In the genomic region with DNA sequence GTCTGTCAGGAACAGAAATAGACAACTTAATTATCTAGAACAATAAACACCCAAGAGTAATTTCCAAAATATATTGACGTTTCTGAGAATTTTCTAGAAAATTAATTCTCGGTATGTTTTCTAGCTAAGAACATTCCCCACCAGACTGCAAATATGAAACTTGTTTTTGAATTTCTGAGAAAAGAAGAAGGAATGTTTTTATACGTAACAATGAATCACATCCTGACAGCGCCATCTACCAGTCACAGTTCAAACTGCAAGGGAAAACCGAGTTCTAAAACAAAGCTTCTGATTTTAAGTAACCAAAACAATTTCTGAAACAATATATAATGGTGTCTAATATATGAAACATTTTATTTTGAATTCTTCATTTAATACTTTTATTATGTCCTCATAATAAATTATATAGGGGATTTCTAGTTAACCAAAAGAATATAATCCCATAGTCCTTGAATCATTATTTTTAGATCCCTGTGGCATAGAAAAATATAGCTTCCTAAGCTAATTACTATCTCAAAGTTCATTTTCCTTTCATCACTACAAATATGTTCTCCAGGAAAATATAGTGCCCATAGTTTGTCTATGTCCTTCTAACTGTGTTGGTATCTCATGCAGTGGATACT, we compare ENCODE assay signal across 8 cellular contexts. TPM values are rescaled to one million over a fixed set of nuclear protein-coding genes. Genes with fewer than 3 reads are reported as not detected.
DNase-seq lines count a peak whose midpoint lies in the region; ATAC-seq, FAIRE-seq and TF ChIP-seq lines count a peak whose summit lies in the region.

No MANE protein-coding gene starts in this region.

- TF ChIP-seq POLR2A in esophagus squamous epithelium (IDR thresholded peaks at IDR 0.05): no peak

- ATAC-seq in psoas muscle: no peak
- no peak for ATAC-seq in HG02970 (IDR thresholded peaks at IDR 0.05; ENCODE audit: low FRiP score, unreplicated experiment)
- ATAC-seq in HG03095 (IDR thresholded peaks at IDR 0.05; ENCODE audit: unreplicated experiment): no peak

- H3K36me3 ChIP-seq in esophagus squamous epithelium (no peaks in the 10 kb centered on the region), psoas muscle (ENCODE audit: insufficient read depth in 1 of 2, low read depth in 1 of 2) (no peaks in the 10 kb centered on the region)

- H3K27ac ChIP-seq in esophagus squamous epithelium (no peak overlapping the region), psoas muscle (no peak overlapping the region)

- TF ChIP-seq CTCF in esophagus squamous epithelium (IDR thresholded peaks at IDR 0.05) (peak in 4 of 6 experiments; percentile 39 to 57 (median 50)), psoas muscle (IDR thresholded peaks at IDR 0.05) (peak; percentile 51)

- H3K4me1 ChIP-seq in esophagus squamous epithelium (no peaks in the 10 kb centered on the region), psoas muscle (no peaks in the 10 kb centered on the region)

- FAIRE-seq in RCC 7860 (lab: Jason Lieb, UNC): peak; percentile 91

- peak; percentile 64 for DNase-seq in DMS53 (lab: John Stamatoyannopoulos, UW)
- peak; percentile 38 for DNase-seq in HS-5 (ENCODE audit: low read depth)
- DNase-seq in RCC 7860 (ENCODE audit: low spot score): peak; percentile 33
- DNase-seq in esophagus squamous epithelium (lab: John Stamatoyannopoulos, UW): no peak
- no peak for DNase-seq in psoas muscle
- DNase-seq in 8988T: no peak

- H3K27me3 ChIP-seq in esophagus squamous epithelium (no peaks in the 10 kb centered on the region), psoas muscle (ENCODE audit: insufficient read depth in 3 of 3, low read length in 2 of 3) (no peaks in the 10 kb centered on the region)

- no peak overlapping the region for H3K4me3 ChIP-seq in esophagus squamous epithelium
- H3K4me3 ChIP-seq in psoas muscle: no peak overlapping the region

- WGBS in esophagus squamous epithelium, 2 donors: 44% methylated on average over 5 of the region's 5 CpGs
- 58 to 64% (median 58%) methylated on average over 5 of the region's 5 CpGs for WGBS in psoas muscle, 3 donors

- intact Hi-C loops in esophagus squamous epithelium (cut with DNase I): no loop called here
- intact Hi-C loops in psoas muscle (cut with DNase I): no loop called here

- H3K9me3 ChIP-seq in esophagus squamous epithelium: no peaks in the 10 kb centered on the region
- no peaks in the 10 kb centered on the region for H3K9me3 ChIP-seq in psoas muscle

RNA-seq across cellular contexts. Expression of a gene that starts 34.5 kb away (rescaled TPM):
- 1 to 10 TPM in 3 of 4 donors, under 1 TPM in 1; 0.19 to 3.2 (median 2.0) TPM for total RNA-seq in esophagus squamous epithelium
- total RNA-seq in psoas muscle: 1 to 10 TPM; 3.8 to 6.9 (median 5.3) TPM
- polyA plus RNA-seq in psoas muscle: 1 to 10 TPM; 3.1 to 4.0 (median 3.7) TPM

Comparison
In these comparisons a context has a peak if more than half of its experiments do, and no peak if none do; other contexts are left out.
1. DNase-seq: peak in DMS53 (single experiment), HS-5 (single experiment) and RCC 7860 (single experiment); none in esophagus squamous epithelium (single experiment), psoas muscle (0 of 2) and 8988T (single experiment).